ENCODE assay signal across 28 cellular contexts in genomic region chr3:170010498-170010897, GRCh38.
"Had no signal": no experiment of that assay in that cellular context is flagged by ENCODE, and none has a peak within 500 bp of the region (broad histone marks: within the 10 kb centered on the region; RNA-seq: fewer than 3 reads in every experiment).

No MANE protein-coding gene starts in this region.

- H3K9me3 ChIP-seq: body of pancreas, esophagus muscularis mucosa, heart left ventricle, neutrophil, ovary, right lobe of liver, thoracic aorta had no signal

- H3K27ac ChIP-seq: body of pancreas, esophagus muscularis mucosa, foreskin keratinocyte, heart left ventricle, neutrophil, ovary, right lobe of liver, thoracic aorta had no signal

- H3K36me3 ChIP-seq: esophagus muscularis mucosa, heart left ventricle, neutrophil, ovary, right lobe of liver, thoracic aorta had no signal

- H3K36me3 Mint-ChIP-seq: activated naive CD8-positive, alpha-beta T cell; immature natural killer cell; mesothelial cell of epicardium had no signal

- H3K27me3 Mint-ChIP-seq: activated B cell treated with CpG ODN at 0.5 μM for 24 hours, naive B cell had no signal

- H3K4me3 Mint-ChIP-seq: activated B cell treated with CpG ODN at 0.5 μM for 24 hours; activated naive CD8-positive, alpha-beta T cell; immature natural killer cell; mesothelial cell of epicardium; nephron progenitor cell had no signal

- H3K9me3 Mint-ChIP-seq: activated B cell treated with CpG ODN at 0.5 μM for 24 hours, immature natural killer cell, mesothelial cell of epicardium, nephron progenitor cell had no signal

- ATAC-seq: body of pancreas; foreskin keratinocyte; heart left ventricle; left colon; right lobe of liver; stimulated activated naive CD8-positive, alpha-beta T cell treated with anti-CD3 and anti-CD28 coated beads, Interleukin-15, Interleukin-2, amounts not matched to agents 100 U/mL and 50 U/mL, for 24 hours had no signal

- H3K4me1 ChIP-seq: esophagus muscularis mucosa, foreskin keratinocyte, right lobe of liver had no signal

- DNase-seq: activated B cell treated with CpG ODN at 0.5 μM for 24 hours; activated CD4-positive, alpha-beta T cell treated with anti-CD3 and anti-CD28 coated beads, Interleukin-2, amount 50 U/mL, for 48 hours; activated CD8-positive, alpha-beta memory T cell treated with anti-CD3 and anti-CD28 coated beads for 24 hours; activated effector memory CD4-positive, alpha-beta T cell treated with Interleukin-2 at 50 U/mL for 16 hours; activated naive CD4-positive, alpha-beta T cell treated with Interleukin-2 at 50 U/mL for 16 hours; anterior cingulate cortex; body of pancreas; dermis blood vessel endothelial cell; effector CD4-positive, alpha-beta T cell; foreskin keratinocyte; heart left ventricle; hypothalamus; immature natural killer cell; kidney; left colon; naive B cell; nephron progenitor cell; ovary; right lobe of liver; stimulated activated CD4-positive, alpha-beta T cell treated with anti-CD3 and anti-CD28 coated beads, Interleukin-4, amount 100 ng/mL, for 1 hour; stimulated activated naive CD8-positive, alpha-beta T cell treated with anti-CD3 and anti-CD28 coated beads, Interleukin-15, Interleukin-2, amounts not matched to agents 100 U/mL and 50 U/mL, for 24 hours; trophoblast cell had no signal

- H3K27ac Mint-ChIP-seq: activated B cell treated with CpG ODN at 0.5 μM for 24 hours; activated naive CD8-positive, alpha-beta T cell; immature natural killer cell; mesothelial cell of epicardium; nephron progenitor cell; progenitor cell of endocrine pancreas had no signal

- H3K4me3 ChIP-seq: body of pancreas, esophagus muscularis mucosa, heart left ventricle, ovary, right lobe of liver, thoracic aorta had no signal

- H3K4me1 Mint-ChIP-seq: mesothelial cell of epicardium, nephron progenitor cell had no signal

- H3K27me3 ChIP-seq: body of pancreas, foreskin keratinocyte, heart left ventricle, neutrophil, ovary, right lobe of liver had no signal
